ENCODE assay signal across 31 cellular contexts in genomic region chr4:76806336-76806735, GRCh38.
"Had no signal": no experiment of that assay in that cellular context is flagged by ENCODE, and none has a peak within 500 bp of the region (broad histone marks: within the 10 kb centered on the region; RNA-seq: fewer than 3 reads in every experiment).

No MANE protein-coding gene starts in this region.

- H3K27ac Mint-ChIP-seq: activated CD4-positive, alpha-beta T cell treated with anti-CD3 and anti-CD28 coated beads, Interleukin-2, amount 10 ng/mL, durations not matched to agents 24 days and 14 days; activated CD8-positive, alpha-beta T cell treated with anti-CD3 and anti-CD28 coated beads for 36 hours; activated naive CD4-positive, alpha-beta T cell treated with anti-CD3 and anti-CD28 coated beads for 36 hours; activated naive CD4-positive, alpha-beta T cell treated with anti-CD3 and anti-CD28 coated beads, Interleukin-2, amount 50 U/mL, for 72 hours; activated naive CD8-positive, alpha-beta T cell treated with anti-CD3 and anti-CD28 coated beads, Interleukin-2, amount 50 U/mL, for 24 hours; activated T-cell treated with anti-CD3 and anti-CD28 coated beads, Interleukin-2, amount 50 U/mL, for 24 hours; activated T-helper 2 cell treated with anti-CD3 and anti-CD28 coated beads, Interferon-gamma antibody, Interleukin-2, Interleukin-4, amounts not matched to agents 10 μg/mL and 5 μg/mL and 100 μg/mL, durations not matched to agents 14 hours and 24 hours and 36 hours; T-helper 1 cell treated with Interleukin-12 subunit alpha and Interleukin-12 subunit beta and Interleukin-4 antibody, amounts not matched to agents 30 μg/mL and 1 μg/mL, for 36 hours; T-helper 2 cell treated with Interferon-gamma antibody and Interleukin-4, amounts not matched to agents 5 μg/mL and 100 μg/mL, for 36 hours had no signal

- H3K36me3 ChIP-seq: breast epithelium, MG63, SJCRH30 had no signal

- H3K4me3 ChIP-seq: breast epithelium, MG63, SJCRH30, SK-N-MC had no signal

- H3K27me3 ChIP-seq: breast epithelium, MG63, SJCRH30 had no signal

- H3K27ac ChIP-seq: breast epithelium, RWPE1, SJCRH30, SK-N-MC had no signal

- H3K4me1 Mint-ChIP-seq: activated CD4-positive, alpha-beta T cell treated with anti-CD3 and anti-CD28 coated beads, Interleukin-2, amount 10 ng/mL, durations not matched to agents 24 days and 14 days; activated naive CD8-positive, alpha-beta T cell treated with anti-CD3 and anti-CD28 coated beads, Interleukin-2, amount 50 U/mL, for 24 hours had no signal

- H3K4me3 Mint-ChIP-seq: activated CD4-positive, alpha-beta T cell treated with anti-CD3 and anti-CD28 coated beads, Interleukin-2, amount 10 ng/mL, durations not matched to agents 24 days and 14 days; activated CD8-positive, alpha-beta T cell treated with anti-CD3 and anti-CD28 coated beads for 36 hours; activated naive CD4-positive, alpha-beta T cell treated with anti-CD3 and anti-CD28 coated beads for 36 hours; activated naive CD8-positive, alpha-beta T cell treated with anti-CD3 and anti-CD28 coated beads, Interleukin-2, amount 50 U/mL, for 24 hours; activated T-cell treated with anti-CD3 and anti-CD28 coated beads, Interleukin-2, amount 50 U/mL, for 24 hours; T-helper 1 cell treated with Interleukin-12 subunit alpha and Interleukin-12 subunit beta and Interleukin-4 antibody, amounts not matched to agents 30 μg/mL and 1 μg/mL, for 36 hours; T-helper 2 cell treated with Interferon-gamma antibody and Interleukin-4, amounts not matched to agents 5 μg/mL and 100 μg/mL, for 36 hours had no signal

- H3K9me3 ChIP-seq: MG63 had no signal

- H3K4me1 ChIP-seq: breast epithelium had no signal

- DNase-seq: activated CD4-positive, alpha-beta T cell treated with anti-CD3 and anti-CD28 coated beads, Interleukin-2, amount 10 ng/mL, durations not matched to agents 24 days and 14 days; activated CD4-positive, alpha-beta T cell treated with anti-CD3 and anti-CD28 coated beads, Interleukin-2, amount 50 U/mL, for 4 hours; activated CD8-positive, alpha-beta T cell treated with anti-CD3 and anti-CD28 coated beads for 36 hours; activated gamma-delta T cell treated with Interleukin-2 at 50 U/mL for 16 hours; activated naive CD4-positive, alpha-beta T cell treated with anti-CD3 and anti-CD28 coated beads for 36 hours; activated naive CD8-positive, alpha-beta T cell treated with anti-CD3 and anti-CD28 coated beads, Interleukin-2, amount 50 U/mL, for 24 hours; activated T-cell treated with anti-CD3 and anti-CD28 coated beads, Interleukin-2, amount 50 U/mL, for 24 hours; amniotic stem cell; aorta; Kasumi-1; KG1; MG63; NCI-H1048; NCI-H1105 treated with DMSO at 0.1 percent for 48 hours; NCI-H1436; NCI-H1694 treated with DMSO at 0.1 percent for 48 hours; NCI-H2029; NCI-H510A; NCI-H526; NCI-H748 treated with DMSO at 0.1 percent for 48 hours; NK-92 treated with Interleukin-12 subunit alpha and Interleukin-12 subunit beta, amount 100 ng/mL, for 24 hours; PC-3; Right ventricle myocardium superior; SJCRH30 had no signal

- ATAC-seq: activated CD8-positive, alpha-beta T cell treated with anti-CD3 and anti-CD28 coated beads for 36 hours; activated naive CD4-positive, alpha-beta T cell treated with anti-CD3 and anti-CD28 coated beads, Interleukin-2, amount 50 U/mL, for 72 hours; activated naive CD8-positive, alpha-beta T cell treated with anti-CD3 and anti-CD28 coated beads, Interleukin-2, amount 50 U/mL, for 24 hours; PC-3 had no signal
